Comparison of ENCODE assay signal across 1 cellular context in the genomic region with DNA sequence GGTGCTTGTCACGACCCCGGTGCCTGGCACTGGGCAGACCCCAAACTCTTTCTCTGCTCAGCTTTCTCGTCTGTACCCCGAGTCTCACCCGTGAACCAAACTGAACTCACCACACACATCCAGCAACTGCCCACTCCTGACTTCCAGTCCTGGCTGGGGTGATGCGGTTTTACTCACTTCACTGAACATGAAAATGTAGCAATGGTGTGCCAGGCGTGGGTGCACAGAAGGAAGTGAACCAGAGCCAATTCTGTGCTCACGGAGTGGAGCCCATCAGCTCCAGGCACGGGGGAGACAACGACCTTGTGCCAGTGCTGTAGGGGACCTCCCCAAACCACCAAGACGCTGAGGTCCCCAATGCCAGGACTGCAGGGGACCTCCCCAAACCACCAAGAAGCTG.
TF ChIP-seq lines count a peak whose summit lies in the region.

No MANE protein-coding gene starts in this region.

TF ChIP-seq in H1, 55 proteins besides CTCF, POLR2A, EP300 and RAD21:
- TF ChIP-seq BCL11A (IDR thresholded peaks at IDR 0.05; ENCODE audit: low read depth in 2 of 2, low read length in 2 of 2) (no peak), RNF2 (IDR thresholded peaks at IDR 0.05; ENCODE audit: borderline replicate concordance, low read depth, low read length, missing control alignments, poor library complexity, severe bottlenecking) (no peak), SP4 (IDR thresholded peaks at IDR 0.05; ENCODE audit: low read length) (no peak), ZNF274 (IDR thresholded peaks at IDR 0.05; ENCODE audit: borderline replicate concordance, extremely low read depth, low read length) (no peak), EGR1 (IDR thresholded peaks at IDR 0.05; ENCODE audit: borderline replicate concordance, low read depth, low read length) (no peak), HDAC6 (IDR thresholded peaks at IDR 0.05; ENCODE audit: low read depth, low read length) (no peak), NANOG (IDR thresholded peaks at IDR 0.05; ENCODE audit: insufficient read depth, low read depth, low read length, poor library complexity, severe bottlenecking) (no peak), TAF1 (IDR thresholded peaks at IDR 0.05; ENCODE audit: low read depth, low read length) (no peak), SP1 (IDR thresholded peaks at IDR 0.05; ENCODE audit: low read depth, low read length) (no peak), JUND (IDR thresholded peaks at IDR 0.05; ENCODE audit: low read length) (no peak), TAF7 (optimal IDR thresholded peaks at IDR 0.05; ENCODE audit: borderline replicate concordance, low read depth, low read length) (no peak), JUN (IDR thresholded peaks at IDR 0.05; ENCODE audit: low read depth, low read length) (no peak), RFX5 (IDR thresholded peaks at IDR 0.05; ENCODE audit: borderline replicate concordance, low read depth, low read length) (no peak), YY1 (IDR thresholded peaks at IDR 0.05; ENCODE audit: low read depth, low read length) (no peak)
- TF ChIP-seq, protein P1, sequence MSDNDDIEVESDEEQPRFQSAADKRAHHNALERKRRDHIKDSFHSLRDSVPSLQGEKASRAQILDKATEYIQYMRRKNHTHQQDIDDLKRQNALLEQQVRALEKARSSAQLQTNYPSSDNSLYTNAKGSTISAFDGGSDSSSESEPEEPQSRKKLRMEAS (IDR thresholded peaks at IDR 0.05), result no peak
- TF ChIP-seq, protein P2, sequence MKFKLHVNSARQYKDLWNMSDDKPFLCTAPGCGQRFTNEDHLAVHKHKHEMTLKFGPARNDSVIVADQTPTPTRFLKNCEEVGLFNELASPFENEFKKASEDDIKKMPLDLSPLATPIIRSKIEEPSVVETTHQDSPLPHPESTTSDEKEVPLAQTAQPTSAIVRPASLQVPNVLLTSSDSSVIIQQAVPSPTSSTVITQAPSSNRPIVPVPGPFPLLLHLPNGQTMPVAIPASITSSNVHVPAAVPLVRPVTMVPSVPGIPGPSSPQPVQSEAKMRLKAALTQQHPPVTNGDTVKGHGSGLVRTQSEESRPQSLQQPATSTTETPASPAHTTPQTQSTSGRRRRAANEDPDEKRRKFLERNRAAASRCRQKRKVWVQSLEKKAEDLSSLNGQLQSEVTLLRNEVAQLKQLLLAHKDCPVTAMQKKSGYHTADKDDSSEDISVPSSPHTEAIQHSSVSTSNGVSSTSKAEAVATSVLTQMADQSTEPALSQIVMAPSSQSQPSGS (IDR thresholded peaks at IDR 0.05; ENCODE audit: low read length), result no peak
